1 cellular context compared by ENCODE assay signal in the genomic region with DNA sequence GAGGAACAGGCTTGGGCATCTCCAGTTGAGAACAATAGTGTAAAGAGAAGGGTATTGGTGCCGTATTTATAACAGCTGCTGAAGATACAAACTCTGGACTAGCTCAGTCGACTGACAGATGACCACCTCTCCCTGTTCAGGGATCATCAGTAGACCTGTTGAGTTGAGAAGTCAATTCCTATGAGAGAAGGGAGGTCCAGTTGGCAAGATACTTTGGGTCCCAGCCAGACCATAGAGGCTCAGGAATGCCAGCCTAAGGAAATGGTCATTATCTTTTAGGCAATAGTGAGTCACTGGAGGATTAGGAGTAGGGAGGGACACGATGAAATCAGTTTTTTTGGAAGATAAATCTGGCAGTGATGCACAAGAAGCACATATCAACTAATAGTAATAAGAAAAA.
TF ChIP-seq lines count a peak whose summit lies in the region.

No MANE protein-coding gene starts in this region.

TF ChIP-seq in GM12878, 131 proteins besides CTCF, POLR2A, EP300 and RAD21 (continued from another document):
- TF ChIP-seq, protein P1, sequence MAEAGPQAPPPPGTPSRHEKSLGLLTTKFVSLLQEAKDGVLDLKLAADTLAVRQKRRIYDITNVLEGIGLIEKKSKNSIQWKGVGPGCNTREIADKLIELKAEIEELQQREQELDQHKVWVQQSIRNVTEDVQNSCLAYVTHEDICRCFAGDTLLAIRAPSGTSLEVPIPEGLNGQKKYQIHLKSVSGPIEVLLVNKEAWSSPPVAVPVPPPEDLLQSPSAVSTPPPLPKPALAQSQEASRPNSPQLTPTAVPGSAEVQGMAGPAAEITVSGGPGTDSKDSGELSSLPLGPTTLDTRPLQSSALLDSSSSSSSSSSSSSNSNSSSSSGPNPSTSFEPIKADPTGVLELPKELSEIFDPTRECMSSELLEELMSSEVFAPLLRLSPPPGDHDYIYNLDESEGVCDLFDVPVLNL (IDR thresholded peaks at IDR 0.05; ENCODE audit: low read depth, low read length), result no peak
- TF ChIP-seq SMARCA5 (IDR thresholded peaks at IDR 0.05), result no peak
- TF ChIP-seq RELB (IDR thresholded peaks at IDR 0.05; ENCODE audit: low read depth), result no peak
- no peak for TF ChIP-seq HDGF (IDR thresholded peaks at IDR 0.05)
- no peak for TF ChIP-seq NFYA (IDR thresholded peaks at IDR 0.05; ENCODE audit: borderline replicate concordance, low read depth, low read length)
